Comparison of ENCODE assay signal across 8 cellular contexts in the genomic region with DNA sequence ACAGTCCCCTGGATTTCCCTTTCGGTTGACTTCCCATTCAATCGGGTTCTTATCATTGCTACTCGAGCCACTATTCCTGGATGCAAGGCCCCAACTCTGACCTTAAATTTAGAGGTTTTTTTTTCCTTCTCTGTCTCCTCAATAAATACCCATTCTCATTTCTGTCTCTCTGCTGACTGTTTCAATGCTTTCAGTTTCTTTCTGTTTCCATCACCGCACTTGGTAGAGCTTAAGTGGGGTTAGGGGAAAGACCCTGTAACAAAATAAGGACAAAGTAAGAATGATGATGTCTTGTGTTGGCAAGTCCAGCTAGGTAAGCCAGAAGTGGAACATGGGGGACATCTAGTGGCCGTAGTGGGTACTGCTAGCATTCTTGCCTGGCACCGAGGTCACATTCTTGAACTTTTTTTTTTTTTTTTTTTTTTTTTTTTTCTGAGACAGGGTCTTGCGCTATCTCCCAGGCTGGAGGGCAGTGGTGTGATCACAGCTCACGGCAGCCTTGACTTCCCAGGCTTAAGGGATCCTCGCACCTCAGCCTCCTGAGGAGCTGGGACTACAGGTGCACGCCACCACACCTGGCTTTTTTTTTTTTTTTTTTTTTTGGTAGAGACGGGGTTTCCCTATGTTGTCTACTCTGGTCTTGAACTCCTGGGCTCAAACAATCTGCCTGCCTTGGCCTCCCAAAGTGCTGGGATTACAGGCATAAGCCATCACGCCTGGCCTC. TPM values are rescaled to one million over a fixed set of nuclear protein-coding genes. Genes with fewer than 3 reads are reported as not detected.
DNase-seq lines count a peak whose midpoint lies in the region; ATAC-seq and TF ChIP-seq lines count a peak whose summit lies in the region.

No MANE protein-coding gene starts in this region.

- H3K27me3 ChIP-seq in OCI-LY3 (ENCODE audit: low read depth, low read length) (no peaks in the 10 kb centered on the region), esophagus squamous epithelium (no peaks in the 10 kb centered on the region)

- H3K4me2 ChIP-seq in OCI-LY3 (ENCODE audit: low read length), result peak overlapping the region; percentile 69

- TF ChIP-seq CTCF in OCI-LY3 (IDR thresholded peaks at IDR 0.05; ENCODE audit: low read depth, low read length), result peak; percentile 72
- peak; percentile 69 to 95 (median 92) for TF ChIP-seq CTCF in esophagus squamous epithelium (IDR thresholded peaks at IDR 0.05)

- H3K9me3 Mint-ChIP-seq in natural killer cell treated with Interleukin-12 subunit alpha and Interleukin-12 subunit beta and Interleukin-15 and Interleukin-18, amount 100 ng/mL, for 72 hours, result no peaks in the 10 kb centered on the region
- H3K9me3 Mint-ChIP-seq in stimulated activated memory B cell treated with anti-CD40 and anti-IgM and Interleukin-4, amounts not matched to agents 10 μg/mL and 1 μg/mL and 100 μg/mL, for 72 hours, result no peaks in the 10 kb centered on the region

- TF ChIP-seq POLR2A in esophagus squamous epithelium (IDR thresholded peaks at IDR 0.05), result no peak

- H3K36me3 ChIP-seq in OCI-LY3 (replicated peaks; ENCODE audit: low read depth, low read length) (no peaks in the 10 kb centered on the region), esophagus squamous epithelium (no peaks in the 10 kb centered on the region)

- H3K9ac ChIP-seq in OCI-LY3 (ENCODE audit: low read length), result peak overlapping the region; percentile 59

- peak overlapping the region; percentile 46 for H3K4me3 Mint-ChIP-seq in natural killer cell treated with Interleukin-12 subunit alpha and Interleukin-12 subunit beta and Interleukin-15 and Interleukin-18, amount 100 ng/mL, for 72 hours
- peak overlapping the region; percentile 26 for H3K4me3 Mint-ChIP-seq in stimulated activated memory B cell treated with anti-CD40 and anti-IgM and Interleukin-4, amounts not matched to agents 10 μg/mL and 1 μg/mL and 100 μg/mL, for 72 hours

- WGBS in esophagus squamous epithelium, 2 donors, result 12 to 27% methylated on average over 7 to 12 of the region's 12 CpGs

- peak; percentile 56 for ATAC-seq in GM21360 (IDR thresholded peaks at IDR 0.05; ENCODE audit: unreplicated experiment)
- peak; percentile 79 to 86 for ATAC-seq in natural killer cell treated with Interleukin-12 subunit alpha and Interleukin-12 subunit beta and Interleukin-15 and Interleukin-18, amount 100 ng/mL, for 72 hours
- peak; percentile 84 for ATAC-seq in stimulated activated memory B cell treated with anti-CD40 and anti-IgM and Interleukin-4, amounts not matched to agents 10 μg/mL and 1 μg/mL and 100 μg/mL, for 72 hours

- H3K27ac ChIP-seq in OCI-LY3 (ENCODE audit: low read length) (peak overlapping the region; percentile 78), esophagus squamous epithelium (peak overlapping the region; percentile 75 to 83 (median 82))

- H3K79me2 ChIP-seq in OCI-LY3 (ENCODE audit: low read length), result no peaks in the 10 kb centered on the region

- H3K27me3 Mint-ChIP-seq in natural killer cell treated with Interleukin-12 subunit alpha and Interleukin-12 subunit beta and Interleukin-15 and Interleukin-18, amount 100 ng/mL, for 72 hours, result no peaks in the 10 kb centered on the region
- H3K27me3 Mint-ChIP-seq in stimulated activated memory B cell treated with anti-CD40 and anti-IgM and Interleukin-4, amounts not matched to agents 10 μg/mL and 1 μg/mL and 100 μg/mL, for 72 hours, result no peaks in the 10 kb centered on the region

- H3K9me3 ChIP-seq in OCI-LY3 (ENCODE audit: insufficient read depth, low read length) (no peaks in the 10 kb centered on the region), esophagus squamous epithelium (no peaks in the 10 kb centered on the region)

- peak overlapping the region; percentile 42 for H3K4me3 ChIP-seq in OCI-LY3 (ENCODE audit: low read length)
- no peak overlapping the region for H3K4me3 ChIP-seq in esophagus squamous epithelium

- no peaks in the 10 kb centered on the region for H3K36me3 Mint-ChIP-seq in natural killer cell treated with Interleukin-12 subunit alpha and Interleukin-12 subunit beta and Interleukin-15 and Interleukin-18, amount 100 ng/mL, for 72 hours
- H3K36me3 Mint-ChIP-seq in stimulated activated memory B cell treated with anti-CD40 and anti-IgM and Interleukin-4, amounts not matched to agents 10 μg/mL and 1 μg/mL and 100 μg/mL, for 72 hours, result no peaks in the 10 kb centered on the region

- H2AFZ ChIP-seq in OCI-LY3 (ENCODE audit: low read depth, low read length), result peak overlapping the region; percentile 74

- H3K4me1 ChIP-seq in OCI-LY3 (ENCODE audit: low read length) (peaks cover 29% of the 10 kb centered on the region), esophagus squamous epithelium (peaks cover 13 to 30% (median 18%) of the 10 kb centered on the region in 3 donors)

- H4K20me1 ChIP-seq in OCI-LY3 (ENCODE audit: insufficient read depth, low read length), result no peaks in the 10 kb centered on the region

- intact Hi-C loops in esophagus squamous epithelium (cut with DNase I), result loop anchor here (5.0 to 10.0 kb wide), 2 partner anchors 184 to 346 kb away; no protein-coding TSS in a partner anchor

- DNase-seq in COLO829 (ENCODE audit: low spot score) (peak; percentile 95), HuH-7.5 (ENCODE audit: low spot score) (peak; percentile 60), activated T-cell treated with anti-CD3 and anti-CD28 coated beads for 1 hour (ENCODE audit: low read depth) (peak; percentile 78), esophagus squamous epithelium (lab: John Stamatoyannopoulos, UW) (peak; percentile 21)
- peak; percentile 84 for DNase-seq in natural killer cell treated with Interleukin-12 subunit alpha and Interleukin-12 subunit beta and Interleukin-15 and Interleukin-18, amount 100 ng/mL, for 72 hours (ENCODE audit: low spot score)

- peaks cover 6 to 11% of the 10 kb centered on the region in 2 donors for H3K4me1 Mint-ChIP-seq in natural killer cell treated with Interleukin-12 subunit alpha and Interleukin-12 subunit beta and Interleukin-15 and Interleukin-18, amount 100 ng/mL, for 72 hours (ENCODE audit: low read depth in 2 of 2)
- peaks cover 14% of the 10 kb centered on the region for H3K4me1 Mint-ChIP-seq in stimulated activated memory B cell treated with anti-CD40 and anti-IgM and Interleukin-4, amounts not matched to agents 10 μg/mL and 1 μg/mL and 100 μg/mL, for 72 hours

- H3K27ac Mint-ChIP-seq in natural killer cell treated with Interleukin-12 subunit alpha and Interleukin-12 subunit beta and Interleukin-15 and Interleukin-18, amount 100 ng/mL, for 72 hours, result peak overlapping the region; percentile 62 to 79
- peak overlapping the region; percentile 79 for H3K27ac Mint-ChIP-seq in stimulated activated memory B cell treated with anti-CD40 and anti-IgM and Interleukin-4, amounts not matched to agents 10 μg/mL and 1 μg/mL and 100 μg/mL, for 72 hours

RNA-seq across cellular contexts. Expression of a gene that starts 40.3 kb away (rescaled TPM):
- total RNA-seq in esophagus squamous epithelium, result 1 to 10 TPM; 5.6 to 9.3 (median 8.9) TPM
- 10 to 100 TPM; 22.8 to 40.8 TPM for total RNA-seq in natural killer cell treated with Interleukin-12 subunit alpha and Interleukin-12 subunit beta and Interleukin-15 and Interleukin-18, amount 100 ng/mL, for 72 hours

RNA-seq across cellular contexts. Expression of a gene that starts 58.1 kb away (rescaled TPM):
- total RNA-seq in esophagus squamous epithelium, result 100 to 1,000 TPM in 2 of 4 donors, 10 to 100 TPM in 2; 60.1 to 113 (median 88.7) TPM
- total RNA-seq in natural killer cell treated with Interleukin-12 subunit alpha and Interleukin-12 subunit beta and Interleukin-15 and Interleukin-18, amount 100 ng/mL, for 72 hours, result 10 to 100 TPM; 24.9 to 45.2 TPM

RNA-seq across cellular contexts. Expression of a gene that starts 59.5 kb away (rescaled TPM):
- 10 to 100 TPM; 11.9 to 17.5 (median 15.7) TPM for total RNA-seq in esophagus squamous epithelium
- total RNA-seq in natural killer cell treated with Interleukin-12 subunit alpha and Interleukin-12 subunit beta and Interleukin-15 and Interleukin-18, amount 100 ng/mL, for 72 hours, result 10 to 100 TPM; 19.7 to 20.8 TPM

Comparison
In these comparisons a context has a peak if more than half of its experiments do, and no peak if none do; other contexts are left out.
1. DNase-seq: peak in every context shown above with its lines; median percentile 95 in COLO829; 84 in natural killer cell treated with Interleukin-12 subunit alpha and Interleukin-12 subunit beta and Interleukin-15 and Interleukin-18, amount 100 ng/mL, for 72 hours; 78 in activated T-cell treated with anti-CD3 and anti-CD28 coated beads for 1 hour; 60 in HuH-7.5; 21 in esophagus squamous epithelium.